8 cellular contexts compared by ENCODE assay signal in the genomic region with DNA sequence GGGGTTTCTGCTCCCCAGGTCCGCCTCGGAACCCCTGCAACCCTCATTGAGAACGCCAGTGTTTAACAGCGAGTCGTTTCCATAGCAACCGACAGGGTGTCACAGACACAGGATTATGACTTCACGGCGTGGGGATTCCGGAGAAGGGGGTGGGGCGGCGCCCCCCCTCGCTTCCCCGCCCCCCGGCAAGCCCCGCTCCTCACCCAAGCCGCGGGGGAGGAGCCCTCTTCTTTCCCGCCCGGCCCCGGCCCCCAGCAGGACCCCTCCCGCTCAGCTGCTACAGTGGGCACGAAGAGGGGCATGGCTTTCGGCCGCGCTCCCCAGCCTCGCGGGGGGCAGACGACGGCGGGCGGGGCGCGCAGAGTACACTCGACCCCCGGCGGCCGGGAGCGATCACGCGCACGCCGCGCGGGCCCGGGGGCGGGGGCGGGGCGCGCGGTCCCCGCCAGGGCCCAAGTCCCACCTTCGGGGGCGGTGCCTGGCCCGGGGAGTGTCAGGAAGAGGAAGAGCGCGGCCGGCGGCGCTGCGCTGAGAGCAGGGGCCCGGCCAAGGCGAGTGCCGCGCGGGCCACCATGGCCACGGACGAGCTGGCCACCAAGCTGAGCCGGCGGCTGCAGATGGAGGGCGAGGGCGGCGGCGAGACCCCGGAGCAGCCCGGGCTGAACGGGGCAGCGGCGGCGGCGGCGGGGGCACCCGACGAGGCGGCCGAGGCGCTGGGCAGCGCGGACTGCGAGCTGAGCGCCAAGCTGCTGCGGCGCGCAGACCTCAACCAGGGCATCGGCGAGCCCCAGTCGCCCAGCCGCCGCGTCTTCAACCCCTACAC. TPM values are rescaled to one million over a fixed set of nuclear protein-coding genes. Genes with fewer than 3 reads are reported as not detected.
DNase-seq lines count a peak whose midpoint lies in the region; ATAC-seq and TF ChIP-seq lines count a peak whose summit lies in the region.

A gene with protein sequence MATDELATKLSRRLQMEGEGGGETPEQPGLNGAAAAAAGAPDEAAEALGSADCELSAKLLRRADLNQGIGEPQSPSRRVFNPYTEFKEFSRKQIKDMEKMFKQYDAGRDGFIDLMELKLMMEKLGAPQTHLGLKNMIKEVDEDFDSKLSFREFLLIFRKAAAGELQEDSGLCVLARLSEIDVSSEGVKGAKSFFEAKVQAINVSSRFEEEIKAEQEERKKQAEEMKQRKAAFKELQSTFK (plus strand): TSS at position 489 of the 823 bp plus-strand sequence. CDS start 84 bp downstream, at position 573.

- DNase-seq in HCEC 1CT: peak; percentile 70
- DNase-seq in MV-4-11 (lab: John Stamatoyannopoulos, UW): peak; percentile 65
- DNase-seq in SW 1271 (lab: John Stamatoyannopoulos, UW): peak; percentile 22 to 61
- peak; percentile 89 for DNase-seq in activated naive CD8-positive, alpha-beta T cell treated with anti-CD3 and anti-CD28 coated beads, Interleukin-2, amount 10 ng/mL, durations not matched to agents 7 days and 5 days
- peak; percentile 92 for DNase-seq in Right ventricle myocardium superior
- DNase-seq in pons (ENCODE audit: low spot score): peak; percentile 63
- peak; percentile 74 to 75 for DNase-seq in tibial nerve (ENCODE audit: low spot score in 2 of 2)

- H3K4me3 Mint-ChIP-seq in activated naive CD8-positive, alpha-beta T cell treated with anti-CD3 and anti-CD28 coated beads, Interleukin-2, amount 10 ng/mL, durations not matched to agents 7 days and 5 days: peak within 1 kb of the TSS; percentile 95

- H3K4me1 ChIP-seq in ES-I3 (ENCODE audit: insufficient read depth, low read length) (peaks cover 17% of the 10 kb centered on the region; the same call in 1 of the 2 replicates), tibial nerve (peaks cover 0 to 66% (median 20%) of the 10 kb centered on the region in 4 donors)

- H3K27me3 ChIP-seq in tibial nerve: no peaks in the 10 kb centered on the region

- intact Hi-C loops in Right ventricle myocardium superior (cut with DNase I): loop anchor here (5.0 kb wide), 1 partner anchor 82 kb away; no protein-coding TSS in a partner anchor

- peaks cover 15% of the 10 kb centered on the region for H3K36me3 Mint-ChIP-seq in activated naive CD8-positive, alpha-beta T cell treated with anti-CD3 and anti-CD28 coated beads, Interleukin-2, amount 10 ng/mL, durations not matched to agents 7 days and 5 days

- 1 to 3% methylated on average over 17 to 21 of the region's 99 CpGs for WGBS in tibial nerve, 2 donors

- peaks cover 28% of the 10 kb centered on the region for H3K27me3 Mint-ChIP-seq in activated naive CD8-positive, alpha-beta T cell treated with anti-CD3 and anti-CD28 coated beads, Interleukin-2, amount 10 ng/mL, durations not matched to agents 7 days and 5 days

- peak within 1 kb of the TSS; percentile 10 to 92 (median 80) for H3K27ac ChIP-seq in tibial nerve

- H3K9me3 Mint-ChIP-seq in activated naive CD8-positive, alpha-beta T cell treated with anti-CD3 and anti-CD28 coated beads, Interleukin-2, amount 10 ng/mL, durations not matched to agents 7 days and 5 days: no peaks in the 10 kb centered on the region

- H3K27ac Mint-ChIP-seq in activated naive CD8-positive, alpha-beta T cell treated with anti-CD3 and anti-CD28 coated beads, Interleukin-2, amount 10 ng/mL, durations not matched to agents 7 days and 5 days: peak within 1 kb of the TSS; percentile 85

- peak; percentile 91 for ATAC-seq in activated naive CD8-positive, alpha-beta T cell treated with anti-CD3 and anti-CD28 coated beads, Interleukin-2, amount 10 ng/mL, durations not matched to agents 7 days and 5 days (ENCODE audit: low read depth)
- ATAC-seq in Right ventricle myocardium superior (ENCODE audit: poor library complexity): peak; percentile 87

- POLR2A ChIA-PET in activated naive CD8-positive, alpha-beta T cell treated with anti-CD3 and anti-CD28 coated beads, Interleukin-2, amount 10 ng/mL, durations not matched to agents 7 days and 5 days (lab: Charles Lee): interaction anchor here (0.9 to 1.7 kb wide), 3 partner anchors 12 to 67 kb away, joined by 3 to 6 read pairs (median 6); no protein-coding TSS in a partner anchor

- H3K9ac ChIP-seq in ES-I3 (ENCODE audit: low read depth, low read length): peak within 1 kb of the TSS; percentile 52; the same call in 1 of the 2 replicates

- peak within 1 kb of the TSS; percentile 66 to 98 (median 79) for H3K4me3 ChIP-seq in tibial nerve

- peak in 2 of 5 experiments; percentile 18 to 28 for TF ChIP-seq CTCF in tibial nerve (IDR thresholded peaks at IDR 0.05)

- H3K9me3 ChIP-seq in ES-I3 (ENCODE audit: control insufficient read depth, insufficient read depth, low read length): no peaks in the 10 kb centered on the region
- no peaks in the 10 kb centered on the region for H3K9me3 ChIP-seq in tibial nerve

- H3K36me3 ChIP-seq in ES-I3 (ENCODE audit: insufficient read depth, low read length): no peaks in the 10 kb centered on the region
- H3K36me3 ChIP-seq in tibial nerve: no peaks in the 10 kb centered on the region

- H3K4me1 Mint-ChIP-seq in activated naive CD8-positive, alpha-beta T cell treated with anti-CD3 and anti-CD28 coated beads, Interleukin-2, amount 10 ng/mL, durations not matched to agents 7 days and 5 days: peaks cover 16% of the 10 kb centered on the region

- peak; percentile 36 to 85 for TF ChIP-seq POLR2A in tibial nerve (IDR thresholded peaks at IDR 0.05)

- peak in 1 of 2 donors; percentile 43 for TF ChIP-seq EP300 in tibial nerve (IDR thresholded peaks at IDR 0.05)

RNA-seq across cellular contexts. Expression of the gene that starts here (rescaled TPM):
- 10 to 100 TPM; 49.4 TPM for total RNA-seq in activated naive CD8-positive, alpha-beta T cell treated with anti-CD3 and anti-CD28 coated beads, Interleukin-2, amount 10 ng/mL, durations not matched to agents 7 days and 5 days
- total RNA-seq in Right ventricle myocardium superior (11.6 TPM), tibial nerve (10 to 100 TPM; 17.0 to 61.5 (median 29.6) TPM)

Comparison
In these comparisons a context has a peak if more than half of its experiments do, and no peak if none do; other contexts are left out.
1. Peak in every context shown above with its lines: DNase-seq, ATAC-seq, H3K4me3 ChIP-seq and H3K27ac ChIP-seq.
2. DNase-seq: peak in every context shown above with its lines; median percentile 92 in Right ventricle myocardium superior; 89 in activated naive CD8-positive, alpha-beta T cell treated with anti-CD3 and anti-CD28 coated beads, Interleukin-2, amount 10 ng/mL, durations not matched to agents 7 days and 5 days; 74 in tibial nerve; 70 in HCEC 1CT; 65 in MV-4-11; 63 in pons; 42 in SW 1271.